9 cellular contexts compared by ENCODE assay signal in the genomic region with DNA sequence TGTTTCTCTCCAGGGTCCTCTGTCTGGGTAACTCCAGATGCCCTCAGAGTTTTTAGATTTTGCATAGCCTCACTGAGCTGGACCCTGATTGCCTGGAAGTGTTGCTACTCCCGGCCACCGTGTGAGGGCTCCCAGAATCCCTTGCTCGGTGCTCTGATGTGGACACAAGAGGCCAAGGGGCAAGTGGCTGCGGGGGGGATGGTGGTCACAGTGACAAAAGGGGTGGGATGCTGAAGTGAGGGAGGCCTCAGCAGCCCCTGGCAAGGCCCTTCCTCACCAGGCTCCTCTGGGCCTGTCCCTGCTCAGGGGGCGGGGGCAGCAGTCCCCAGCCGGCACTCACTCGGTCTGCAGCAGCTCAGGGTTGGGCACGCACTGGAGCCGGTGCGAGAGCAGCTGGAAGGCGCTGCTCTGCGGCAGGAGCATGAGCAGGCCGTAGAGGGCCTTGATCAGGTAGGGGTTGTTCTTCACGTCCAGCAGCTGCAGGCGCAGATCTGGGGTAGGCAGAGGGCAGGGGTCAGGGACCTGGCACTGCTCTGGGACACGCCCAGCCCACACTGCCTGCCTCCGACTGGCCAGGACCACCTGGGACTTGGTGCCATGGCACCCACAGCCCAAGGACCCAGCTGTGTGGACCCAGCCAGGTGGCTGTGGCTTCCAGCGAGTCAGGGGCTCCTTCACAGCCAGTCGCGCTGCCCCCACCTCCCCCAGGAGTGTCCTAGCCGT. TPM values are rescaled to one million over a fixed set of nuclear protein-coding genes. Genes with fewer than 3 reads are reported as not detected.
DNase-seq lines count a peak whose midpoint lies in the region; ATAC-seq and TF ChIP-seq lines count a peak whose summit lies in the region.
"Had no signal": no experiment of that assay in that cellular context is flagged by ENCODE, and none has a peak within 500 bp of the region (broad histone marks: within the 10 kb centered on the region; RNA-seq: fewer than 3 reads in every experiment).

No MANE protein-coding gene starts in this region.

- ATAC-seq in RWPE2 (ENCODE audit: low read depth) = no peak
- ATAC-seq in GM18861 (IDR thresholded peaks at IDR 0.05; ENCODE audit: unreplicated experiment) = no peak
- ATAC-seq: activated CD4-positive, CD25-positive, alpha-beta regulatory T cell treated with anti-CD3 and anti-CD28 coated beads, Interleukin-2, amount 50 U/mL, for 24 hours had no signal

- H3K9ac ChIP-seq in neural cell (ENCODE audit: low read length) = peak overlapping the region; percentile 81

- H3K9me3 ChIP-seq in RWPE2 (ENCODE audit: severe bottlenecking) = no peaks in the 10 kb centered on the region
- H3K9me3 ChIP-seq in esophagus squamous epithelium = no peaks in the 10 kb centered on the region
- no peaks in the 10 kb centered on the region for H3K9me3 ChIP-seq in neural cell (ENCODE audit: low read length)
- no peaks in the 10 kb centered on the region for H3K9me3 ChIP-seq in tibial artery

- H3K4me3 ChIP-seq in RWPE2 (ENCODE audit: severe bottlenecking) = no peak overlapping the region
- H3K4me3 ChIP-seq in esophagus squamous epithelium = no peak overlapping the region
- peak overlapping the region; percentile 57 for H3K4me3 ChIP-seq in neural cell (ENCODE audit: low read length)
- no peak overlapping the region for H3K4me3 ChIP-seq in tibial artery

- no peaks in the 10 kb centered on the region for H3K9me2 ChIP-seq in neural cell (ENCODE audit: insufficient read depth, low read length)

- H4K20me1 ChIP-seq in neural cell (ENCODE audit: insufficient read depth) = no peaks in the 10 kb centered on the region

- H2AFZ ChIP-seq in neural cell (ENCODE audit: low read depth, low read length) = no peak overlapping the region

- TF ChIP-seq CTCF in RWPE2 (IDR thresholded peaks at IDR 0.05; ENCODE audit: poor library complexity, severe bottlenecking) = no peak
- TF ChIP-seq CTCF in esophagus squamous epithelium (IDR thresholded peaks at IDR 0.05) = no peak
- no peak for TF ChIP-seq CTCF in neural cell (IDR thresholded peaks at IDR 0.05; ENCODE audit: poor library complexity, severe bottlenecking)
- no peak for TF ChIP-seq CTCF in tibial artery (IDR thresholded peaks at IDR 0.05)

- no peak for TF ChIP-seq EP300 in neural cell (conservative IDR thresholded peaks at IDR 0.05; ENCODE audit: poor library complexity, severe bottlenecking)

- H3K36me3 ChIP-seq in RWPE2 (ENCODE audit: low read depth) = no peaks in the 10 kb centered on the region
- H3K36me3 ChIP-seq in esophagus squamous epithelium = peaks cover 0 to 6% (median 0%) of the 10 kb centered on the region in 3 donors
- no peaks in the 10 kb centered on the region for H3K36me3 ChIP-seq in neural cell (ENCODE audit: insufficient read depth, low read length)
- H3K36me3 ChIP-seq in tibial artery = no peaks in the 10 kb centered on the region

- H3K27me3 ChIP-seq in RWPE2 (ENCODE audit: insufficient read depth, poor library complexity, severe bottlenecking) (no peaks in the 10 kb centered on the region), esophagus squamous epithelium (no peaks in the 10 kb centered on the region), neural cell (ENCODE audit: insufficient read depth, low read depth, low read length) (no peaks in the 10 kb centered on the region), tibial artery (no peaks in the 10 kb centered on the region)

- no peak for TF ChIP-seq POLR2A in esophagus squamous epithelium (IDR thresholded peaks at IDR 0.05)

- intact Hi-C loops in esophagus squamous epithelium (cut with DNase I) = no loop called here
- intact Hi-C loops in tibial artery (cut with DNase I; ENCODE audit: low total_unique reads) = no loop called here

- no peaks in the 10 kb centered on the region for H3K79me2 ChIP-seq in neural cell (replicated peaks; ENCODE audit: insufficient read depth, low read length)

- TF ChIP-seq RAD21 in neural cell (conservative IDR thresholded peaks at IDR 0.05) = no peak

- 89 to 94% methylated on average over 5 of the region's 21 CpGs for WGBS in esophagus squamous epithelium, 2 donors

- H3K27ac ChIP-seq in RWPE2 (ENCODE audit: poor library complexity, severe bottlenecking) = peak overlapping the region; percentile 92
- H3K27ac ChIP-seq in esophagus squamous epithelium = peak overlapping the region; percentile 85 to 95 (median 92)
- peak overlapping the region; percentile 94 for H3K27ac ChIP-seq in neural cell (ENCODE audit: low read length)
- H3K27ac ChIP-seq in tibial artery = peak overlapping the region; percentile 99 to 100

- DNase-seq in RWPE2 (ENCODE audit: low spot score) = no peak
- DNase-seq in esophagus squamous epithelium (lab: John Stamatoyannopoulos, UW) = no peak
- peak; percentile 71 to 91 for DNase-seq in tibial artery
- DNase-seq in NCI-H1436 treated with DMSO at 0.1 percent for 48 hours (lab: John Stamatoyannopoulos, UW) = no peak
- DNase-seq in SKM-1 (lab: John Stamatoyannopoulos, UW; ENCODE audit: unreplicated experiment) = no peak
- no peak for DNase-seq in NCI-H1105 treated with DMSO at 0.1 percent for 48 hours (lab: John Stamatoyannopoulos, UW)

- peaks cover 59% of the 10 kb centered on the region for H3K4me1 ChIP-seq in RWPE2 (ENCODE audit: insufficient read depth, poor library complexity, severe bottlenecking)
- H3K4me1 ChIP-seq in esophagus squamous epithelium = peaks cover 85 to 100% (median 99%) of the 10 kb centered on the region in 3 donors
- peaks cover 37 to 99% (median 93%) of the 10 kb centered on the region in 4 donors for H3K4me1 ChIP-seq in tibial artery

- H3F3A ChIP-seq in neural cell (ENCODE audit: insufficient read depth, low read length, poor library complexity, severe bottlenecking) = no peaks in the 10 kb centered on the region

- H3K4me2 ChIP-seq in neural cell (ENCODE audit: low read length) = peak overlapping the region; percentile 31

TF ChIP-seq in neural cell, 6 proteins besides CTCF, POLR2A, EP300 and RAD21:
- TF ChIP-seq, protein P1, sequence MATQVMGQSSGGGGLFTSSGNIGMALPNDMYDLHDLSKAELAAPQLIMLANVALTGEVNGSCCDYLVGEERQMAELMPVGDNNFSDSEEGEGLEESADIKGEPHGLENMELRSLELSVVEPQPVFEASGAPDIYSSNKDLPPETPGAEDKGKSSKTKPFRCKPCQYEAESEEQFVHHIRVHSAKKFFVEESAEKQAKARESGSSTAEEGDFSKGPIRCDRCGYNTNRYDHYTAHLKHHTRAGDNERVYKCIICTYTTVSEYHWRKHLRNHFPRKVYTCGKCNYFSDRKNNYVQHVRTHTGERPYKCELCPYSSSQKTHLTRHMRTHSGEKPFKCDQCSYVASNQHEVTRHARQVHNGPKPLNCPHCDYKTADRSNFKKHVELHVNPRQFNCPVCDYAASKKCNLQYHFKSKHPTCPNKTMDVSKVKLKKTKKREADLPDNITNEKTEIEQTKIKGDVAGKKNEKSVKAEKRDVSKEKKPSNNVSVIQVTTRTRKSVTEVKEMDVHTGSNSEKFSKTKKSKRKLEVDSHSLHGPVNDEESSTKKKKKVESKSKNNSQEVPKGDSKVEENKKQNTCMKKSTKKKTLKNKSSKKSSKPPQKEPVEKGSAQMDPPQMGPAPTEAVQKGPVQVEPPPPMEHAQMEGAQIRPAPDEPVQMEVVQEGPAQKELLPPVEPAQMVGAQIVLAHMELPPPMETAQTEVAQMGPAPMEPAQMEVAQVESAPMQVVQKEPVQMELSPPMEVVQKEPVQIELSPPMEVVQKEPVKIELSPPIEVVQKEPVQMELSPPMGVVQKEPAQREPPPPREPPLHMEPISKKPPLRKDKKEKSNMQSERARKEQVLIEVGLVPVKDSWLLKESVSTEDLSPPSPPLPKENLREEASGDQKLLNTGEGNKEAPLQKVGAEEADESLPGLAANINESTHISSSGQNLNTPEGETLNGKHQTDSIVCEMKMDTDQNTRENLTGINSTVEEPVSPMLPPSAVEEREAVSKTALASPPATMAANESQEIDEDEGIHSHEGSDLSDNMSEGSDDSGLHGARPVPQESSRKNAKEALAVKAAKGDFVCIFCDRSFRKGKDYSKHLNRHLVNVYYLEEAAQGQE (IDR thresholded peaks at IDR 0.05; ENCODE audit: borderline replicate concordance) = no peak
- TF ChIP-seq EZH2 (IDR thresholded peaks at IDR 0.05; ENCODE audit: borderline replicate concordance, insufficient read depth, low read length, poor library complexity, severe bottlenecking) (no peak), MXI1 (conservative IDR thresholded peaks at IDR 0.05; ENCODE audit: poor library complexity, severe bottlenecking) (no peak), TAF1 (IDR thresholded peaks at IDR 0.05; ENCODE audit: low read depth) (no peak), POLR2AphosphoS5 (IDR thresholded peaks at IDR 0.05) (no peak), SMC3 (conservative IDR thresholded peaks at IDR 0.05; ENCODE audit: poor library complexity) (no peak)

RNA-seq across cellular contexts. Expression of a gene that starts 6.8 kb away (rescaled TPM):
- total RNA-seq in esophagus squamous epithelium = 10 to 100 TPM; 15.5 to 39.7 (median 27.5) TPM
- polyA plus RNA-seq in neural cell = 20.4 and 22.4 TPM in 2 replicates
- polyA minus RNA-seq in neural cell = 42.6 and 55.5 TPM in 2 replicates

RNA-seq across cellular contexts. Expression of a gene that starts 46.3 kb away (rescaled TPM):
- 10 to 100 TPM in 2 of 4 donors, 1 to 10 TPM in 2; 3.2 to 26.6 (median 9.1) TPM for total RNA-seq in esophagus squamous epithelium
- 3.0 TPM in 1 of 2 replicates, not detected in the other for polyA plus RNA-seq in neural cell
- polyA minus RNA-seq in neural cell = not detected in 2 replicates

Comparison
In these comparisons a context has a peak if more than half of its experiments do, and no peak if none do; other contexts are left out.
1. DNase-seq: peak in tibial artery (2 of 2); none in RWPE2 (single experiment), esophagus squamous epithelium (single experiment), NCI-H1436 treated with DMSO at 0.1 percent for 48 hours (single experiment), SKM-1 (single experiment) and NCI-H1105 treated with DMSO at 0.1 percent for 48 hours (single experiment).
2. Peak in every context shown above with its lines, with median percentiles within 50 percentile points of each other: H3K27ac ChIP-seq.